ENCODE assay signal across 20 cellular contexts in the genomic region with DNA sequence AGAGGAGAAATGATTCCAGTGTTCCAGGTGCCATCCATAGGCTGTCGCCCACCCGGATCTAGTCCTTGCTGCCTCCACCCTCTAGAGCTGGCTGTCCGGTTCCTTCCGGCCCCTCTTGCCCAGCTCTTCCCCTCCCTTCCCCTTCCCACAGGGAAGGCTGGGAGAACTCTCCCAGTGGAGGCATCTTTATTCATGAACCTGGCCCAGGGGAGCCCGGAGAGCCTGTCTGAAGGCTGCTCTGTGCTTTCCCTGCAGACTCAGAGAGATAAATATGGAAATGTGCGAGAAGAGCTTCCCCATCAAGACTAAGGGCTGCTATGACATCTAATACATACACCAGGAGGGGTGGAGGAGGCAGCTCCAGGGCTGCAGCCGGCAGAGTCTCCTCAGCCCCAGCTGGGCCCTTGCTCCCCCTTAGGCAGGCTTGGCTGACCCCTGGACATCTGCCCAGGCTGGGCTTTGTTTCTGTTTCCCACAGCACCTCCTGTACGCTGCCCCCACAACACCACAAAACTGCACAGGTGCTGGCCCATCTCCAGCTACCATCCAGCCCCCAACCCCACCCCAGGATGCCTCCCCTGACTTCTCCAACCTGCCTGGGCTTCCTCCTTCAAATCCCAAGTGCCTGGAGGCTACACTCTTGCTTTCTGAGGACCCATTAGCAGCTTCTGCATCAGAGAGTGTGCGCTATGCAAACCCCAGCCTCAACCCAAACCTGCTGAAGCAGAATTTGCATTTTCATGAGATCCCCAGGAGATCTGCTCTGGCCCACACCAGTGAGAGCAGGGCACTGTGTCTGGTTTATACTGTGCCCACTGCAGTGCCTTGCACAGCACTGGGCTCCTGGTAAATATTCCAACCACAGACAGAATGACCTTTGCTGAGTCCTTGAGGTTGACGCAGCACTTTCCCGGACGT.
DNase-seq lines count a peak whose midpoint lies in the region; ATAC-seq and TF ChIP-seq lines count a peak whose summit lies in the region.
"Had no signal": no experiment of that assay in that cellular context is flagged by ENCODE, and none has a peak within 500 bp of the region (broad histone marks: within the 10 kb centered on the region; RNA-seq: fewer than 3 reads in every experiment).

No MANE protein-coding gene starts in this region.

- H2BK12ac ChIP-seq in trophoblast cell (ENCODE audit: low read length) (no peak overlapping the region), mesenchymal stem cell (ENCODE audit: low read length in 2 of 2) (no peak overlapping the region)

- H3K4me2 ChIP-seq in trophoblast cell (ENCODE audit: low read length) (no peak overlapping the region), mesenchymal stem cell (ENCODE audit: low read length, poor library complexity, severe bottlenecking) (no peak overlapping the region)

- no peak overlapping the region for H4K12ac ChIP-seq in trophoblast cell (ENCODE audit: low read depth, low read length)

- no peak overlapping the region for H2AK5ac ChIP-seq in trophoblast cell (ENCODE audit: low read length)
- H2AK5ac ChIP-seq in mesenchymal stem cell (ENCODE audit: low read length, severe bottlenecking): no peak overlapping the region

- H2BK5ac ChIP-seq in trophoblast cell (ENCODE audit: low read depth, low read length, poor library complexity) (no peak overlapping the region), mesenchymal stem cell (ENCODE audit: low read depth, low read length, poor library complexity, severe bottlenecking) (no peak overlapping the region)

- H3K36me3 ChIP-seq in trophoblast cell (ENCODE audit: control insufficient read depth in 1 of 2, insufficient read depth in 2 of 2, low read length in 2 of 2) (no peaks in the 10 kb centered on the region), mesenchymal stem cell (ENCODE audit: control insufficient read depth in 1 of 2, insufficient read depth in 2 of 2, low read depth in 1 of 2, low read length in 2 of 2) (no peaks in the 10 kb centered on the region)
- H3K36me3 ChIP-seq: BE2C had no signal

- no peaks in the 10 kb centered on the region for H3K79me2 ChIP-seq in trophoblast cell (ENCODE audit: control insufficient read depth, insufficient read depth, low read length, poor library complexity)

- H3K9ac ChIP-seq in trophoblast cell (ENCODE audit: low read length) (no peak overlapping the region), mesenchymal stem cell (ENCODE audit: low read length) (no peak overlapping the region)

- H4K8ac ChIP-seq in trophoblast cell (ENCODE audit: low read depth, low read length) (no peak overlapping the region), mesenchymal stem cell (ENCODE audit: low read length) (no peak overlapping the region)

- H3K4me1 ChIP-seq in trophoblast cell (ENCODE audit: control insufficient read depth in 1 of 2, insufficient read depth in 2 of 2, low read length in 2 of 2) (no peaks in the 10 kb centered on the region), mesenchymal stem cell (ENCODE audit: control insufficient read depth, insufficient read depth, low read depth, low read length) (peaks cover 3% of the 10 kb centered on the region)
- H3K4me1 ChIP-seq: BE2C had no signal

- ATAC-seq in HG02870 (IDR thresholded peaks at IDR 0.05; ENCODE audit: unreplicated experiment) (peak; percentile 51), HG02852 (IDR thresholded peaks at IDR 0.05; ENCODE audit: unreplicated experiment) (no peak)
- ATAC-seq: left lobe of liver had no signal

- H2AFZ ChIP-seq in trophoblast cell (ENCODE audit: insufficient read depth, low read length, poor library complexity) (no peak overlapping the region), mesenchymal stem cell (ENCODE audit: low read depth, low read length) (no peak overlapping the region)

- H3K4me3 ChIP-seq in choroid plexus epithelial cell (ENCODE audit: low read depth, low read length): no peak overlapping the region
- peak overlapping the region; percentile 7 for H3K4me3 ChIP-seq in trophoblast cell (ENCODE audit: low read depth, low read length)
- no peak overlapping the region for H3K4me3 ChIP-seq in mesenchymal stem cell (ENCODE audit: insufficient read depth in 1 of 2, low read depth in 1 of 2, low read length in 2 of 2)
- H3K4me3 ChIP-seq: esophagus squamous epithelium had no signal

- H2BK15ac ChIP-seq in mesenchymal stem cell (ENCODE audit: low read depth, poor library complexity, severe bottlenecking): no peak overlapping the region

- H2BK120ac ChIP-seq in trophoblast cell (ENCODE audit: insufficient read depth, low read length, poor library complexity) (no peak overlapping the region), mesenchymal stem cell (ENCODE audit: low read depth, low read length) (no peak overlapping the region)

- H3K9me3 ChIP-seq in trophoblast cell (ENCODE audit: insufficient read depth, low read depth, low read length): no peaks in the 10 kb centered on the region
- H3K9me3 ChIP-seq in mesenchymal stem cell (ENCODE audit: control insufficient read depth, low read length): no peaks in the 10 kb centered on the region
- H3K9me3 ChIP-seq: BE2C, esophagus squamous epithelium had no signal

- H3K14ac ChIP-seq in trophoblast cell (ENCODE audit: low read length): no peak overlapping the region
- H3K14ac ChIP-seq in mesenchymal stem cell (ENCODE audit: low read length in 2 of 2): no peak overlapping the region

- H4K91ac ChIP-seq in trophoblast cell (ENCODE audit: low read depth, low read length) (no peak overlapping the region), mesenchymal stem cell (ENCODE audit: low read length) (no peak overlapping the region)

- no peaks in the 10 kb centered on the region for H3K27me3 ChIP-seq in trophoblast cell (ENCODE audit: insufficient read depth, low read length)
- no peaks in the 10 kb centered on the region for H3K27me3 ChIP-seq in mesenchymal stem cell (ENCODE audit: control insufficient read depth in 1 of 2, insufficient read depth in 1 of 2, low read length in 2 of 2)
- H3K27me3 ChIP-seq: BE2C, esophagus squamous epithelium had no signal

- H3K18ac ChIP-seq in trophoblast cell (ENCODE audit: low read length) (no peak overlapping the region), mesenchymal stem cell (ENCODE audit: low read depth in 1 of 2, low read length in 2 of 2) (no peak overlapping the region)

- no CpG with 5 or more reads among the region's 12 CpGs for WGBS in trophoblast cell (ENCODE audit: extremely low coverage, insufficient coverage, insufficient read length)
- WGBS in mesenchymal stem cell: 84% methylated on average over 12 of the region's 12 CpGs

- no peaks in the 10 kb centered on the region for H3K79me1 ChIP-seq in trophoblast cell (ENCODE audit: low read length)
- no peaks in the 10 kb centered on the region for H3K79me1 ChIP-seq in mesenchymal stem cell (replicated peaks; ENCODE audit: low read length, poor library complexity, severe bottlenecking)

- H3K4ac ChIP-seq in trophoblast cell (ENCODE audit: low read depth, low read length) (no peak overlapping the region), mesenchymal stem cell (ENCODE audit: low read depth in 1 of 2, low read length in 2 of 2) (no peak overlapping the region)

- no peak overlapping the region for H3K27ac ChIP-seq in trophoblast cell (ENCODE audit: low read depth, low read length)
- no peak overlapping the region for H3K27ac ChIP-seq in mesenchymal stem cell (ENCODE audit: low read length, poor library complexity, severe bottlenecking)
- H3K27ac ChIP-seq: 22Rv1, esophagus squamous epithelium had no signal

- H3K23ac ChIP-seq in trophoblast cell (ENCODE audit: low read length) (no peak overlapping the region), mesenchymal stem cell (ENCODE audit: low read length in 2 of 2) (no peak overlapping the region)

- no peak for TF ChIP-seq CTCF in choroid plexus epithelial cell (conservative IDR thresholded peaks at IDR 0.05; ENCODE audit: low read depth, low read length)

- DNase-seq in DMS 273 (lab: John Stamatoyannopoulos, UW; ENCODE audit: unreplicated experiment) (peak; percentile 16), DMS 273 treated with DMSO at 0.1 percent for 48 hours (lab: John Stamatoyannopoulos, UW) (no peak), choroid plexus epithelial cell (ENCODE audit: low read depth) (peak; percentile 9), trophoblast cell (no peak), anterior cingulate cortex (lab: John Stamatoyannopoulos, UW) (no peak), mesenchymal stem cell (no peak)
- DNase-seq: activated gamma-delta T cell; BE2C; Calu3; central memory CD4-positive, alpha-beta T cell; effector CD8-positive, alpha-beta T cell; esophagus squamous epithelium; GDM1; NCI-H1048; NCI-H2029; nucleus accumbens had no signal

Comparison
In these comparisons a context has a peak if more than half of its experiments do, and no peak if none do; other contexts are left out.
1. DNase-seq: peak in DMS 273 (single experiment) and choroid plexus epithelial cell (single experiment); none in DMS 273 treated with DMSO at 0.1 percent for 48 hours (single experiment), trophoblast cell (0 of 2), anterior cingulate cortex (0 of 58) and mesenchymal stem cell (single experiment).